In genomic region chr19:45752639-45753038, GRCh38 we compare ENCODE assay signal across 16 cellular contexts. TPM values are rescaled to one million over a fixed set of nuclear protein-coding genes. Genes with fewer than 3 reads are reported as not detected.
A peak's percentile ranks its signal among the peaks of the same experiment; 100 is the strongest.
DNase-seq lines count a peak whose midpoint lies in the region; ATAC-seq, FAIRE-seq and TF ChIP-seq lines count a peak whose summit lies in the region.
"Had no signal": no experiment of that assay in that cellular context is flagged by ENCODE, and none has a peak within 500 bp of the region (broad histone marks: within the 10 kb centered on the region; RNA-seq: fewer than 3 reads in every experiment).

No MANE protein-coding gene starts in this region.

- peaks cover 2% of the 10 kb centered on the region for H3K27me3 Mint-ChIP-seq in activated naive CD8-positive, alpha-beta T cell treated with anti-CD3 and anti-CD28 coated beads, Interleukin-2, amount 50 U/mL, for 24 hours
- peaks cover under 1% of the 10 kb centered on the region for H3K27me3 Mint-ChIP-seq in activated naive CD8-positive, alpha-beta T cell treated with anti-CD3 and anti-CD28 coated beads for 36 hours

- CTCF ChIA-PET in RWPE1 (lab: Yijun Ruan, JAX): no interaction called here

- no peak for FAIRE-seq in urothelium cell line (lab: Jason Lieb, UNC)

- intact Hi-C loops in head of caudate nucleus (cut with DNase I): no loop called here

- H3K4me1 Mint-ChIP-seq in activated naive CD8-positive, alpha-beta T cell treated with anti-CD3 and anti-CD28 coated beads, Interleukin-2, amount 50 U/mL, for 24 hours: no peaks in the 10 kb centered on the region
- no peaks in the 10 kb centered on the region for H3K4me1 Mint-ChIP-seq in activated naive CD8-positive, alpha-beta T cell treated with anti-CD3 and anti-CD28 coated beads for 36 hours
- H3K4me1 Mint-ChIP-seq in stimulated activated effector memory CD8-positive, alpha-beta T cell treated with anti-CD3 and anti-CD28 coated beads, Interleukin-12 subunit alpha, Interleukin-12 subunit beta, amount 100 ng/mL, for 72 hours: no peaks in the 10 kb centered on the region

- no peak for DNase-seq in activated naive CD8-positive, alpha-beta T cell treated with anti-CD3 and anti-CD28 coated beads, Interleukin-2, amount 50 U/mL, for 24 hours
- DNase-seq in activated naive CD8-positive, alpha-beta T cell treated with anti-CD3 and anti-CD28 coated beads for 36 hours: no peak
- peak; percentile 78 for DNase-seq in RWPE1 (ENCODE audit: low spot score)
- DNase-seq in stimulated activated effector memory CD8-positive, alpha-beta T cell treated with anti-CD3 and anti-CD28 coated beads, Interleukin-12 subunit alpha, Interleukin-12 subunit beta, amount 100 ng/mL, for 72 hours (ENCODE audit: low spot score in 2 of 2): no peak
- DNase-seq in NCI-H1694 treated with DMSO at 0.1 percent for 48 hours (lab: John Stamatoyannopoulos, UW): no peak
- no peak for DNase-seq in head of caudate nucleus
- no peak for DNase-seq in urothelium cell line (ENCODE audit: low spot score)
- DNase-seq: C1 segment of cervical spinal cord, DMS 273 treated with DMSO at 0.1 percent for 48 hours, NCI-H1092 treated with DMSO at 0.1 percent for 48 hours, NCI-H187, NCI-H446 treated with DMSO at 0.1 percent for 48 hours, NCI-H774 had no signal

- H3K9me3 Mint-ChIP-seq in activated naive CD8-positive, alpha-beta T cell treated with anti-CD3 and anti-CD28 coated beads, Interleukin-2, amount 50 U/mL, for 24 hours: no peaks in the 10 kb centered on the region
- H3K9me3 Mint-ChIP-seq in activated naive CD8-positive, alpha-beta T cell treated with anti-CD3 and anti-CD28 coated beads for 36 hours: no peaks in the 10 kb centered on the region
- H3K9me3 Mint-ChIP-seq in stimulated activated effector memory CD8-positive, alpha-beta T cell treated with anti-CD3 and anti-CD28 coated beads, Interleukin-12 subunit alpha, Interleukin-12 subunit beta, amount 100 ng/mL, for 72 hours: no peaks in the 10 kb centered on the region

- POLR2A ChIA-PET in RWPE1 (lab: Yijun Ruan, JAX; ENCODE audit: low non-redundant PET): interaction anchor here (0.6 to 0.7 kb wide), 3 partner anchors 15 to 245 kb away, joined by 3 to 10 read pairs (median 4); no protein-coding TSS in a partner anchor

- ATAC-seq in activated naive CD8-positive, alpha-beta T cell treated with anti-CD3 and anti-CD28 coated beads, Interleukin-2, amount 50 U/mL, for 24 hours: peak; percentile 54
- ATAC-seq in esophagus mucosa: peak; percentile 93
- ATAC-seq in stimulated activated effector memory CD8-positive, alpha-beta T cell treated with anti-CD3 and anti-CD28 coated beads, Interleukin-12 subunit alpha, Interleukin-12 subunit beta, amount 100 ng/mL, for 72 hours: no peak

- no peaks in the 10 kb centered on the region for H3K36me3 Mint-ChIP-seq in activated naive CD8-positive, alpha-beta T cell treated with anti-CD3 and anti-CD28 coated beads, Interleukin-2, amount 50 U/mL, for 24 hours (ENCODE audit: low read depth)
- no peaks in the 10 kb centered on the region for H3K36me3 Mint-ChIP-seq in activated naive CD8-positive, alpha-beta T cell treated with anti-CD3 and anti-CD28 coated beads for 36 hours
- no peaks in the 10 kb centered on the region for H3K36me3 Mint-ChIP-seq in stimulated activated effector memory CD8-positive, alpha-beta T cell treated with anti-CD3 and anti-CD28 coated beads, Interleukin-12 subunit alpha, Interleukin-12 subunit beta, amount 100 ng/mL, for 72 hours

- no peak overlapping the region for H3K4me3 Mint-ChIP-seq in activated naive CD8-positive, alpha-beta T cell treated with anti-CD3 and anti-CD28 coated beads, Interleukin-2, amount 50 U/mL, for 24 hours
- H3K4me3 Mint-ChIP-seq in activated naive CD8-positive, alpha-beta T cell treated with anti-CD3 and anti-CD28 coated beads for 36 hours: no peak overlapping the region
- H3K4me3 Mint-ChIP-seq in stimulated activated effector memory CD8-positive, alpha-beta T cell treated with anti-CD3 and anti-CD28 coated beads, Interleukin-12 subunit alpha, Interleukin-12 subunit beta, amount 100 ng/mL, for 72 hours: no peak overlapping the region

- TF ChIP-seq CTCF in RWPE1 (conservative IDR thresholded peaks at IDR 0.05; ENCODE audit: low read depth): no peak

- H3K27ac Mint-ChIP-seq in activated naive CD8-positive, alpha-beta T cell treated with anti-CD3 and anti-CD28 coated beads, Interleukin-2, amount 50 U/mL, for 24 hours: no peak overlapping the region
- H3K27ac Mint-ChIP-seq in activated naive CD8-positive, alpha-beta T cell treated with anti-CD3 and anti-CD28 coated beads for 36 hours: no peak overlapping the region
- peak overlapping the region; percentile 17 for H3K27ac Mint-ChIP-seq in stimulated activated effector memory CD8-positive, alpha-beta T cell treated with anti-CD3 and anti-CD28 coated beads, Interleukin-12 subunit alpha, Interleukin-12 subunit beta, amount 100 ng/mL, for 72 hours

- H3K27ac ChIP-seq in RWPE1: peak overlapping the region; percentile 93

RNA-seq across cellular contexts. Expression of gene SIX5, which starts 16.4 kb away (rescaled TPM):
- 1 to 10 TPM; 1.6 to 1.7 TPM for total RNA-seq in activated naive CD8-positive, alpha-beta T cell treated with anti-CD3 and anti-CD28 coated beads for 36 hours
- 8.8 TPM for total RNA-seq in esophagus mucosa

RNA-seq across cellular contexts. Expression of gene MEIOSIN, which starts 19.4 kb away (rescaled TPM):
- under 1 TPM; 0.08 TPM for total RNA-seq in activated naive CD8-positive, alpha-beta T cell treated with anti-CD3 and anti-CD28 coated beads for 36 hours
- not detected for total RNA-seq in esophagus mucosa
- total RNA-seq: A172, H4 had no signal

RNA-seq across cellular contexts. Expression of gene FBXO46, which starts 21.9 kb away (rescaled TPM):
- 10 to 100 TPM; 25.5 to 29.6 TPM for total RNA-seq in activated naive CD8-positive, alpha-beta T cell treated with anti-CD3 and anti-CD28 coated beads for 36 hours
- 30.3 TPM for total RNA-seq in esophagus mucosa

RNA-seq across cellular contexts. Expression of gene DMPK, which starts 29.7 kb away (rescaled TPM):
- 1 to 10 TPM; 7.3 to 8.6 TPM for total RNA-seq in activated naive CD8-positive, alpha-beta T cell treated with anti-CD3 and anti-CD28 coated beads for 36 hours
- total RNA-seq in esophagus mucosa: 15.5 TPM

RNA-seq across cellular contexts. Expression of gene DMWD, which starts 40.0 kb away (rescaled TPM):
- 10 to 100 TPM; 29.5 to 30.7 TPM for total RNA-seq in activated naive CD8-positive, alpha-beta T cell treated with anti-CD3 and anti-CD28 coated beads for 36 hours
- total RNA-seq in esophagus mucosa: 17.4 TPM
